ENCODE assay signal across 10 cellular contexts in genomic region chr5:17398439-17398838, GRCh38.
DNase-seq lines count a peak whose midpoint lies in the region; ATAC-seq and TF ChIP-seq lines count a peak whose summit lies in the region.
"Had no signal": no experiment of that assay in that cellular context is flagged by ENCODE, and none has a peak within 500 bp of the region (broad histone marks: within the 10 kb centered on the region; RNA-seq: fewer than 3 reads in every experiment).

No MANE protein-coding gene starts in this region.

- in situ Hi-C loops in GM23248 (cut with MboI) = no loop called here

- no peak for TF ChIP-seq EP300 in esophagus muscularis mucosa (IDR thresholded peaks at IDR 0.05)

- 0 out of 2 replicates have a peak overlapping the region, but pooled peaks have one; percentile 20 for H3K27ac ChIP-seq in GM23248
- no peak overlapping the region for H3K27ac ChIP-seq in esophagus muscularis mucosa (replicated peaks in 1 of 4)
- no peak overlapping the region for H3K27ac ChIP-seq in aorta (ENCODE audit: low read depth in 1 of 2, low read length in 2 of 2)

- TF ChIP-seq CTCF in esophagus muscularis mucosa (IDR thresholded peaks at IDR 0.05) = no peak
- TF ChIP-seq CTCF in Calu3 (IDR thresholded peaks at IDR 0.05; ENCODE audit: unreplicated experiment) = no peak

- H3K27me3 Mint-ChIP-seq in immature natural killer cell (ENCODE audit: low read depth in 3 of 3) = peaks cover 0 to 2% (median 1%) of the 10 kb centered on the region in 3 donors
- H3K27me3 Mint-ChIP-seq in Calu3 (ENCODE audit: unreplicated experiment) = peaks cover 75% of the 10 kb centered on the region
- H3K27me3 Mint-ChIP-seq: activated CD4-positive, alpha-beta T cell treated with anti-CD3 and anti-CD28 coated beads, Interleukin-2, amount 10 ng/mL, durations not matched to agents 7 days and 5 days had no signal

- 0 to 8% methylated on average over 4 of the region's 4 CpGs for WGBS in GM23248 (ENCODE audit: low coverage in 1 of 2, low lambda C conversion rate in 2 of 2, missing lambda C conversion rate in 2 of 2), 2 experiments
- WGBS in esophagus muscularis mucosa = 28% methylated on average over 4 of the region's 4 CpGs
- WGBS in aorta, 2 donors = 40 to 41% methylated on average over 4 of the region's 4 CpGs

- peaks cover 14% of the 10 kb centered on the region for H3K4me1 ChIP-seq in GM23248 (ENCODE audit: insufficient read depth)
- H3K4me1 ChIP-seq in esophagus muscularis mucosa = no peaks in the 10 kb centered on the region
- no peaks in the 10 kb centered on the region for H3K4me1 ChIP-seq in aorta (ENCODE audit: control insufficient read depth in 1 of 2, insufficient read depth in 2 of 2, low read length in 2 of 2)

- intact Hi-C loops in esophagus muscularis mucosa (cut with DNase I) = no loop called here
- intact Hi-C loops in aorta (cut with DNase I) = no loop called here
- intact Hi-C loops in Calu3 (cut with micrococcal nuclease; ENCODE audit: unreplicated experiment) = no loop called here

- no TSS peak for BruUV-seq in Calu3 (replicated peaks; lab: Mats Ljungman, UMichigan)

- no peaks in the 10 kb centered on the region for H3K79me2 ChIP-seq in GM23248 (ENCODE audit: insufficient read depth)

- peak overlapping the region; percentile 34 for H3K4me3 ChIP-seq in GM23248
- no peak overlapping the region for H3K4me3 ChIP-seq in esophagus muscularis mucosa
- no peak overlapping the region for H3K4me3 ChIP-seq in aorta (ENCODE audit: low read length in 2 of 2)

- H3K4me3 Mint-ChIP-seq in immature natural killer cell (no peak overlapping the region), Calu3 (ENCODE audit: low read depth, unreplicated experiment) (no peak overlapping the region)
- H3K4me3 Mint-ChIP-seq: activated CD4-positive, alpha-beta T cell treated with anti-CD3 and anti-CD28 coated beads, Interleukin-2, amount 10 ng/mL, durations not matched to agents 7 days and 5 days had no signal

- no peak overlapping the region for H3K9ac ChIP-seq in GM23248

- H3F3A ChIP-seq in GM23248 (ENCODE audit: insufficient read depth) = peaks cover 19% of the 10 kb centered on the region

- peaks cover 5 to 55% (median 15%) of the 10 kb centered on the region in 6 donors for H3K9me3 Mint-ChIP-seq in immature natural killer cell
- H3K9me3 Mint-ChIP-seq in Calu3 (ENCODE audit: low read depth, unreplicated experiment) = peaks cover 3% of the 10 kb centered on the region

- H3K27ac Mint-ChIP-seq in immature natural killer cell = no peak overlapping the region
- H3K27ac Mint-ChIP-seq in Calu3 (ENCODE audit: unreplicated experiment) = no peak overlapping the region
- H3K27ac Mint-ChIP-seq: activated CD4-positive, alpha-beta T cell treated with anti-CD3 and anti-CD28 coated beads, Interleukin-2, amount 10 ng/mL, durations not matched to agents 7 days and 5 days had no signal

- no peak for TF ChIP-seq POLR2A in esophagus muscularis mucosa (IDR thresholded peaks at IDR 0.05; ENCODE audit: low read depth)

- no peak for ATAC-seq in HG02798 (IDR thresholded peaks at IDR 0.05; ENCODE audit: poor library complexity, unreplicated experiment)
- no peak for ATAC-seq in aorta (ENCODE audit: low FRiP score)

- peak overlapping the region; percentile 52 for H3K4me2 ChIP-seq in GM23248 (ENCODE audit: unreplicated experiment)

- H3K36me3 Mint-ChIP-seq in immature natural killer cell (peaks cover 0 to 4% (median 0%) of the 10 kb centered on the region in 3 donors), Calu3 (ENCODE audit: insufficient read depth, unreplicated experiment) (no peaks in the 10 kb centered on the region)

- DNase-seq in AG08395 (ENCODE audit: low spot score) = peak; percentile 76
- peak; percentile 90 for DNase-seq in GM23248
- peak; percentile 96 for DNase-seq in NCI-H2171 treated with DMSO at 0.1 percent for 48 hours (lab: John Stamatoyannopoulos, UW)
- DNase-seq in esophagus muscularis mucosa (ENCODE audit: extremely low spot score) = peak; percentile 0
- no peak for DNase-seq in immature natural killer cell
- DNase-seq in aorta = no peak
- no peak for DNase-seq in Calu3
- DNase-seq: activated CD4-positive, alpha-beta T cell treated with anti-CD3 and anti-CD28 coated beads, Interleukin-2, amount 10 ng/mL, durations not matched to agents 7 days and 5 days; NCI-H2029 had no signal

- H3K4me1 Mint-ChIP-seq in immature natural killer cell = no peaks in the 10 kb centered on the region
- H3K4me1 Mint-ChIP-seq in Calu3 (ENCODE audit: low read depth, unreplicated experiment) = no peaks in the 10 kb centered on the region
- H3K4me1 Mint-ChIP-seq: activated CD4-positive, alpha-beta T cell treated with anti-CD3 and anti-CD28 coated beads, Interleukin-2, amount 10 ng/mL, durations not matched to agents 7 days and 5 days had no signal

- CTCF ChIA-PET in Calu3 (lab: Charles Lee) = no interaction called here

- no peaks in the 10 kb centered on the region for H3K9me3 ChIP-seq in GM23248 (ENCODE audit: low read depth)
- H3K9me3 ChIP-seq in esophagus muscularis mucosa = no peaks in the 10 kb centered on the region
- peaks cover 4% of the 10 kb centered on the region for H3K9me3 ChIP-seq in aorta (ENCODE audit: control insufficient read depth, low read length)

- no peak overlapping the region for H2AFZ ChIP-seq in GM23248

- no peaks in the 10 kb centered on the region for H3K9me2 ChIP-seq in GM23248 (ENCODE audit: insufficient read depth)

- H3K27me3 ChIP-seq in GM23248 (replicated peaks; ENCODE audit: insufficient read depth) = peaks cover 9% of the 10 kb centered on the region; the same call in 1 of the 2 replicates
- H3K27me3 ChIP-seq in esophagus muscularis mucosa = peaks cover 0 to 20% (median 0%) of the 10 kb centered on the region in 4 donors
- H3K27me3 ChIP-seq in aorta (ENCODE audit: control insufficient read depth in 1 of 2, insufficient read depth in 2 of 2, low read length in 1 of 2) = peaks cover 0 to 3% of the 10 kb centered on the region in 2 donors

- no peaks in the 10 kb centered on the region for H4K20me1 ChIP-seq in GM23248 (ENCODE audit: insufficient read depth)

- no peaks in the 10 kb centered on the region for H3K36me3 ChIP-seq in GM23248 (ENCODE audit: low read depth)
- H3K36me3 ChIP-seq in esophagus muscularis mucosa = no peaks in the 10 kb centered on the region
- H3K36me3 ChIP-seq in aorta (ENCODE audit: control insufficient read depth in 1 of 2, insufficient read depth in 2 of 2, low read length in 1 of 2) = no peaks in the 10 kb centered on the region

Comparison
In these comparisons a context has a peak if more than half of its experiments do, and no peak if none do; other contexts are left out.
1. DNase-seq: peak in AG08395 (single experiment), GM23248 (single experiment), NCI-H2171 treated with DMSO at 0.1 percent for 48 hours (single experiment) and esophagus muscularis mucosa (single experiment); none in immature natural killer cell (0 of 3), aorta (0 of 2) and Calu3 (single experiment).